In genomic region chr5:170471551-170472212, GRCh38 we compare ENCODE assay signal across 15 cellular contexts. TPM values are rescaled to one million over a fixed set of nuclear protein-coding genes. Genes with fewer than 3 reads are reported as not detected.
"Had no signal": no experiment of that assay in that cellular context is flagged by ENCODE, and none has a peak within 500 bp of the region (broad histone marks: within the 10 kb centered on the region; RNA-seq: fewer than 3 reads in every experiment).

No MANE protein-coding gene starts in this region.

- H3K27me3 ChIP-seq: cardiac muscle cell, dorsolateral prefrontal cortex, gastrocnemius medialis, pancreas had no signal

- DNase-seq: activated CD4-positive, alpha-beta T cell treated with anti-CD3 and anti-CD28 coated beads for 1 hour; activated CD4-positive, alpha-beta T cell treated with anti-CD3 and anti-CD28 coated beads, Interleukin-2, amount 50 U/mL, for 4 hours; activated effector memory CD4-positive, alpha-beta T cell treated with Interleukin-2 at 50 U/mL for 16 hours; activated T-cell treated with anti-CD3 and anti-CD28 coated beads, Interleukin-2, amount 50 U/mL, for 4 hours; dorsolateral prefrontal cortex; endodermal cell; gastrocnemius medialis; left cardiac atrium; pancreas; stimulated activated CD4-positive, alpha-beta T cell treated with anti-CD3 and anti-CD28 coated beads, Interleukin-2, amount 100 ng/mL, for 48 hours; T1000 had no signal

- ATAC-seq: activated T-cell treated with anti-CD3 and anti-CD28 coated beads, Interleukin-2, amount 50 U/mL, for 4 hours; gastrocnemius medialis; left cardiac atrium; pancreas; stimulated activated memory B cell treated with anti-CD40 and anti-IgM and Interleukin-4, amounts not matched to agents 10 μg/mL and 1 μg/mL and 100 μg/mL, for 72 hours had no signal

- H3K9me3 ChIP-seq: gastrocnemius medialis, pancreas had no signal

- H3K36me3 ChIP-seq: cardiac muscle cell, gastrocnemius medialis, pancreas had no signal

- H3K27ac ChIP-seq: cardiac muscle cell, dorsolateral prefrontal cortex, gastrocnemius medialis, pancreas, VCaP had no signal

- H3K4me3 ChIP-seq: cardiac muscle cell, dorsolateral prefrontal cortex, gastrocnemius medialis, pancreas had no signal

- H3K4me1 ChIP-seq: gastrocnemius medialis, pancreas had no signal

- FAIRE-seq: pancreas had no signal

RNA-seq across cellular contexts. Expression of gene KCNIP1, which starts 32.1 kb away (rescaled TPM):
- total RNA-seq: activated T-cell treated with anti-CD3 and anti-CD28 coated beads, Interleukin-2, amount 50 U/mL, for 4 hours; endodermal cell; gastrocnemius medialis; left cardiac atrium; ureter had no signal
- polyA plus RNA-seq: cardiac muscle cell had no signal
